ENCODE assay signal across 8 cellular contexts in genomic region chr15:84955089-84955848, GRCh38. TPM values are rescaled to one million over a fixed set of nuclear protein-coding genes. Genes with fewer than 3 reads are reported as not detected.
A peak's percentile ranks its signal among the peaks of the same experiment; 100 is the strongest.
DNase-seq lines count a peak whose midpoint lies in the region; ATAC-seq and TF ChIP-seq lines count a peak whose summit lies in the region.

No MANE protein-coding gene starts in this region.

- ATAC-seq in HG03280 (IDR thresholded peaks at IDR 0.05; ENCODE audit: unreplicated experiment), result no peak

- no peak overlapping the region for H3K27ac ChIP-seq in AG04450 (ENCODE audit: low read depth, low read length)

- peak overlapping the region; percentile 23; the same call in 1 of the 2 replicates for H3K4me3 ChIP-seq in AG04450 (ENCODE audit: low read depth, low read length)
- peak overlapping the region; percentile 19 for H3K4me3 ChIP-seq in epithelial cell of esophagus (ENCODE audit: low read length)

- CTCF ChIA-PET in AG04450 (lab: Charles Lee), result interaction anchor here (0.6 to 2.6 kb wide), 9 partner anchors 26 to 396 kb away, joined by 3 to 24 read pairs (median 6); no protein-coding TSS in a partner anchor

- TF ChIP-seq CTCF in AG04450 (IDR thresholded peaks at IDR 0.05; ENCODE audit: low read depth, low read length), result peak; percentile 94
- TF ChIP-seq CTCF in epithelial cell of esophagus (IDR thresholded peaks at IDR 0.05; ENCODE audit: insufficient read depth, low read depth, low read length, missing control alignments), result peak; percentile 93

- H3K9me3 ChIP-seq in AG04450 (ENCODE audit: control insufficient read depth, insufficient read depth, low read length), result no peaks in the 10 kb centered on the region

- peak; percentile 52 for DNase-seq in AG04450 (ENCODE audit: low read depth, low spot score)
- DNase-seq in GM19238 (ENCODE audit: insufficient read length, low spot score), result peak; percentile 27
- peak; percentile 55 to 78 for DNase-seq in NCI-H524 (lab: John Stamatoyannopoulos, UW)
- DNase-seq in activated CD8-positive, alpha-beta memory T cell treated with anti-CD3 and anti-CD28 coated beads, Interleukin-2, amount 50 U/mL, for 1 hour (ENCODE audit: extremely low read depth), result peak; percentile 4
- peak; percentile 71 for DNase-seq in epithelial cell of esophagus (ENCODE audit: low read depth)
- DNase-seq in myocyte (ENCODE audit: low read depth), result peak; percentile 76
- DNase-seq in stromal cell of bone marrow (ENCODE audit: low read depth), result peak; percentile 70

- no peaks in the 10 kb centered on the region for H3K27me3 ChIP-seq in AG04450 (ENCODE audit: control insufficient read depth, insufficient read depth, low read length)

- POLR2A ChIA-PET in AG04450 (lab: Yijun Ruan, JAX), result interaction anchor here (0.6 kb wide), 2 partner anchors 25 to 85 kb away, joined by 3 read pairs; no protein-coding TSS in a partner anchor

RNA-seq across cellular contexts. Expression of gene PDE8A, which starts 26.4 kb away (rescaled TPM):
- polyA plus RNA-seq in AG04450 (2011; rRNA removed), result 35.8 and 48.4 TPM in 2 replicates
- 32.8 and 46.0 TPM in 2 replicates for polyA minus RNA-seq in AG04450 (2011; rRNA and poly(A)+ RNA removed)
- total RNA-seq in myocyte, result 6.8 and 18.4 TPM in 2 replicates
- 5.3 TPM for polyA plus RNA-seq in myocyte (2012)

Comparison
In these comparisons a context has a peak if more than half of its experiments do, and no peak if none do; other contexts are left out.
1. DNase-seq: peak in every context shown above with its lines; median percentile 76 in myocyte; 71 in epithelial cell of esophagus; 70 in stromal cell of bone marrow; 66 in NCI-H524; 52 in AG04450; 27 in GM19238; 4 in activated CD8-positive, alpha-beta memory T cell treated with anti-CD3 and anti-CD28 coated beads, Interleukin-2, amount 50 U/mL, for 1 hour.